ENCODE assay signal across 1 cellular context in the genomic region with DNA sequence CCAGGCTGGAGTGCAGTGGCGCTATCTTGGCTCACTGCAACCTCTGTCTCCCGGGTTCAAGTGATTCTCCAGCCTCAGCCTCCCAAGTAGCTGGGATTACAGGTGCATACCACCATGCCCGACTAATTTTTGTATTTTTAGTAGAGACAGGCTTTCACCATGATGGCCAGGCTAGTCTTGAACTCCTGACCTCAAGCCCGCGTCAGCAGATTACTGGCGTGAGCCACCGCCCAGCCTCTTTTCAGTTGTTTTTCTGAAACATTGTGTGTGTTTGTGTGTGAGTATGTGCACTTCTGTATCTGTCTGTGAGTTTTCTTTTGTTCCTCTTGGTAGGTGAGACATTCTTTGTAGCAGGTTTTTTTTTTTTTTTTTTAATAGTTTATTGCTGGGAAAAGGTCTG.
TF ChIP-seq lines count a peak whose summit lies in the region.

No MANE protein-coding gene starts in this region.

TF ChIP-seq in K562, 482 proteins besides CTCF, POLR2A, EP300 and RAD21:
- TF ChIP-seq CREM (IDR thresholded peaks at IDR 0.05; ENCODE audit: low read depth) (0 out of 2 replicates have a peak, but pooled peaks have one; percentile 12), ZNF121 (CRISPR knock-in tag; conservative IDR thresholded peaks at IDR 0.05) (peak; percentile 47), ZNF316 (IDR thresholded peaks at IDR 0.05) (peak; percentile 56)
- TF ChIP-seq, protein P1, sequence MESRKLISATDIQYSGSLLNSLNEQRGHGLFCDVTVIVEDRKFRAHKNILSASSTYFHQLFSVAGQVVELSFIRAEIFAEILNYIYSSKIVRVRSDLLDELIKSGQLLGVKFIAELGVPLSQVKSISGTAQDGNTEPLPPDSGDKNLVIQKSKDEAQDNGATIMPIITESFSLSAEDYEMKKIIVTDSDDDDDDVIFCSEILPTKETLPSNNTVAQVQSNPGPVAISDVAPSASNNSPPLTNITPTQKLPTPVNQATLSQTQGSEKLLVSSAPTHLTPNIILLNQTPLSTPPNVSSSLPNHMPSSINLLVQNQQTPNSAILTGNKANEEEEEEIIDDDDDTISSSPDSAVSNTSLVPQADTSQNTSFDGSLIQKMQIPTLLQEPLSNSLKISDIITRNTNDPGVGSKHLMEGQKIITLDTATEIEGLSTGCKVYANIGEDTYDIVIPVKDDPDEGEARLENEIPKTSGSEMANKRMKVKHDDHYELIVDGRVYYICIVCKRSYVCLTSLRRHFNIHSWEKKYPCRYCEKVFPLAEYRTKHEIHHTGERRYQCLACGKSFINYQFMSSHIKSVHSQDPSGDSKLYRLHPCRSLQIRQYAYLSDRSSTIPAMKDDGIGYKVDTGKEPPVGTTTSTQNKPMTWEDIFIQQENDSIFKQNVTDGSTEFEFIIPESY (CRISPR knock-in tag; IDR thresholded peaks at IDR 0.05): peak; percentile 59; the same call in 1 of the 2 replicates
